8 cellular contexts compared by ENCODE assay signal in genomic region chr11:57527056-57527631, GRCh38. TPM values are rescaled to one million over a fixed set of nuclear protein-coding genes. Genes with fewer than 3 reads are reported as not detected.
DNase-seq lines count a peak whose midpoint lies in the region; ATAC-seq and TF ChIP-seq lines count a peak whose summit lies in the region.

No MANE protein-coding gene starts in this region.

- no peaks in the 10 kb centered on the region for H3K9me3 Mint-ChIP-seq in activated CD4-positive, alpha-beta T cell treated with anti-CD3 and anti-CD28 coated beads, Interleukin-2, amount 10 ng/mL, durations not matched to agents 7 days and 5 days

- no peak for TF ChIP-seq POLR2A in GM18505 (IDR thresholded peaks at IDR 0.05; ENCODE audit: borderline replicate concordance, extremely low read depth, insufficient read depth, insufficient read length)

- DNase-seq in SIG-M5 treated with dmso at 0.1 percent for 504 hours (lab: John Stamatoyannopoulos, UW; ENCODE audit: unreplicated experiment) (peak; percentile 34), SIG-M5 (lab: John Stamatoyannopoulos, UW) (no peak), NCI-H345 (lab: John Stamatoyannopoulos, UW) (peak; percentile 35), dermis microvascular lymphatic vessel endothelial cell (ENCODE audit: low read depth in 2 of 2) (peak; percentile 48 to 65), medulla oblongata (ENCODE audit: extremely low spot score) (peak; percentile 75)
- DNase-seq in activated CD4-positive, alpha-beta T cell treated with anti-CD3 and anti-CD28 coated beads, Interleukin-2, amount 10 ng/mL, durations not matched to agents 7 days and 5 days, result peak; percentile 81
- DNase-seq in stimulated activated CD8-positive, alpha-beta memory T cell treated with anti-CD3 and anti-CD28 coated beads, Interleukin-2, amount 100 ng/mL, for 48 hours (ENCODE audit: low read depth in 2 of 2), result peak; percentile 46 to 63

- H3K4me3 Mint-ChIP-seq in activated CD4-positive, alpha-beta T cell treated with anti-CD3 and anti-CD28 coated beads, Interleukin-2, amount 10 ng/mL, durations not matched to agents 7 days and 5 days, result no peak overlapping the region

- peaks cover 20% of the 10 kb centered on the region for H3K36me3 Mint-ChIP-seq in activated CD4-positive, alpha-beta T cell treated with anti-CD3 and anti-CD28 coated beads, Interleukin-2, amount 10 ng/mL, durations not matched to agents 7 days and 5 days (ENCODE audit: low read depth)

- ATAC-seq in GM18505 (IDR thresholded peaks at IDR 0.05; ENCODE audit: unreplicated experiment), result no peak

- H3K27me3 Mint-ChIP-seq in activated CD4-positive, alpha-beta T cell treated with anti-CD3 and anti-CD28 coated beads, Interleukin-2, amount 10 ng/mL, durations not matched to agents 7 days and 5 days, result no peaks in the 10 kb centered on the region

- peaks cover 43% of the 10 kb centered on the region for H3K4me1 Mint-ChIP-seq in activated CD4-positive, alpha-beta T cell treated with anti-CD3 and anti-CD28 coated beads, Interleukin-2, amount 10 ng/mL, durations not matched to agents 7 days and 5 days

- H3K27ac Mint-ChIP-seq in activated CD4-positive, alpha-beta T cell treated with anti-CD3 and anti-CD28 coated beads, Interleukin-2, amount 10 ng/mL, durations not matched to agents 7 days and 5 days, result peak overlapping the region; percentile 39

- POLR2A ChIA-PET in activated CD4-positive, alpha-beta T cell treated with anti-CD3 and anti-CD28 coated beads, Interleukin-2, amount 10 ng/mL, durations not matched to agents 7 days and 5 days (lab: Charles Lee), result interaction anchor here (0.6 to 1.0 kb wide), 2 partner anchors 35 to 44 kb away, joined by 3 read pairs; no protein-coding TSS in a partner anchor

- CTCF ChIA-PET in activated CD4-positive, alpha-beta T cell treated with anti-CD3 and anti-CD28 coated beads, Interleukin-2, amount 10 ng/mL, durations not matched to agents 7 days and 5 days (lab: Charles Lee), result interaction anchor here (0.6 to 6.2 kb wide), 22 partner anchors 10 to 187 kb away, joined by 3 to 50 read pairs (median 4); partner anchors contain the start of genes RTN4RL2, SLC43A1 and SMTNL1

RNA-seq across cellular contexts. Expression of gene TIMM10, which starts 3.4 kb away (rescaled TPM):
- 10 to 100 TPM; 87.3 to 97.7 TPM for total RNA-seq in activated CD4-positive, alpha-beta T cell treated with anti-CD3 and anti-CD28 coated beads, Interleukin-2, amount 10 ng/mL, durations not matched to agents 7 days and 5 days
- 34.5 and 64.1 TPM in 2 replicates for total RNA-seq in dermis microvascular lymphatic vessel endothelial cell

RNA-seq across cellular contexts. Expression of gene SMTNL1, which starts 10.3 kb away (rescaled TPM):
- total RNA-seq in activated CD4-positive, alpha-beta T cell treated with anti-CD3 and anti-CD28 coated beads, Interleukin-2, amount 10 ng/mL, durations not matched to agents 7 days and 5 days, result not detected
- total RNA-seq in dermis microvascular lymphatic vessel endothelial cell, result not detected in 2 replicates

RNA-seq across cellular contexts. Expression of gene SLC43A1, which starts 11.6 kb away (rescaled TPM):
- 10 to 100 TPM; 22.9 to 23.4 TPM for total RNA-seq in activated CD4-positive, alpha-beta T cell treated with anti-CD3 and anti-CD28 coated beads, Interleukin-2, amount 10 ng/mL, durations not matched to agents 7 days and 5 days
- 11.0 and 19.0 TPM in 2 replicates for total RNA-seq in dermis microvascular lymphatic vessel endothelial cell

RNA-seq across cellular contexts. Expression of gene UBE2L6, which starts 40.3 kb away (rescaled TPM):
- 100 to 1,000 TPM; 303 to 350 TPM for total RNA-seq in activated CD4-positive, alpha-beta T cell treated with anti-CD3 and anti-CD28 coated beads, Interleukin-2, amount 10 ng/mL, durations not matched to agents 7 days and 5 days
- total RNA-seq in dermis microvascular lymphatic vessel endothelial cell, result 28.4 and 51.7 TPM in 2 replicates
